In the genomic region with DNA sequence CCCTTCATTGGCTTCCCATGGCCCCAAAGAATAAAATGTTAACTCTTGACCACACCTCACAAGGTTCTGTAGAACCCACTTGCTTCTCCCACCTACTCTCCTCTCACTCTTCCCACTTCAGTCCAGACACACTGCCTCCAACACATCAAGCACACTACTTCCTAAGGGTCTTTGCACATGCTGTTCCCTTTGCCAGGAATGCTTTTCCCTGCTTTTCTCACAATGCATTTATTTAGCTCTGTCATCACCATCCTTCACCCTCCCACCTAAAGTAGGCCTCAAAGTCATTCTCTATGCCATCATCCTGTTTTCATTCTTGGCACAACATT, we compare ENCODE assay signal across 29 cellular contexts. TPM values are rescaled to one million over a fixed set of nuclear protein-coding genes. Genes with fewer than 3 reads are reported as not detected.
DNase-seq lines count a peak whose midpoint lies in the region; ATAC-seq, FAIRE-seq and TF ChIP-seq lines count a peak whose summit lies in the region.
"Had no signal": no experiment of that assay in that cellular context is flagged by ENCODE, and none has a peak within 500 bp of the region (broad histone marks: within the 10 kb centered on the region; RNA-seq: fewer than 3 reads in every experiment).

No MANE protein-coding gene starts in this region.

- H3K27me3 ChIP-seq in right cardiac atrium (ENCODE audit: control insufficient read depth, insufficient read depth) = no peaks in the 10 kb centered on the region
- peaks cover 18% of the 10 kb centered on the region for H3K27me3 ChIP-seq in bronchial epithelial cell (ENCODE audit: control insufficient read depth, insufficient read depth, low read length)
- H3K27me3 ChIP-seq in HAP-1 (ENCODE audit: low read depth) = no peaks in the 10 kb centered on the region
- H3K27me3 ChIP-seq: BLaER1 had no signal

- no peaks in the 10 kb centered on the region for H3K9me3 Mint-ChIP-seq in mesothelial cell of epicardium
- H3K9me3 Mint-ChIP-seq: CD4-positive, alpha-beta memory T cell had no signal

- peak overlapping the region; percentile 95 for H3K27ac Mint-ChIP-seq in mesothelial cell of epicardium

- intact Hi-C loops in cardiac septum (cut with DNase I) (no loop called here), right cardiac atrium (cut with DNase I) (no loop called here), posterior vena cava (cut with DNase I) (no loop called here)

- peak; percentile 90 for FAIRE-seq in bronchial epithelial cell (lab: Jason Lieb, UNC)
- FAIRE-seq: A204.1, G401.6, GM12878 had no signal

- no peak for TF ChIP-seq CTCF in bronchial epithelial cell (IDR thresholded peaks at IDR 0.05; ENCODE audit: insufficient read depth, low read length, severe bottlenecking)
- no peak for TF ChIP-seq CTCF in mesothelial cell of epicardium (IDR thresholded peaks at IDR 0.05; ENCODE audit: unreplicated experiment)

- no peaks in the 10 kb centered on the region for H3K36me3 ChIP-seq in bronchial epithelial cell (ENCODE audit: control insufficient read depth, insufficient read depth, low read length)
- H3K36me3 ChIP-seq in HAP-1 (replicated peaks) = 0 out of 2 replicates have a peak, but pooled peaks cover 4% of the 10 kb centered on the region

- ATAC-seq in right cardiac atrium (no peak), HG02885 (IDR thresholded peaks at IDR 0.05; ENCODE audit: poor library complexity, unreplicated experiment) (no peak)
- ATAC-seq: GM12878 had no signal

- in situ Hi-C loops in HAP-1 (cut with MboI; ENCODE audit: low sequenced_read_pairs) = no loop called here

- peaks cover 27% of the 10 kb centered on the region for H3K27me3 Mint-ChIP-seq in mesothelial cell of epicardium (ENCODE audit: low read depth)
- H3K27me3 Mint-ChIP-seq: CD4-positive, alpha-beta memory T cell had no signal

- peaks cover 54% of the 10 kb centered on the region for H3K4me1 Mint-ChIP-seq in mesothelial cell of epicardium

- no peaks in the 10 kb centered on the region for H3K36me3 Mint-ChIP-seq in mesothelial cell of epicardium

- H3K9me3 ChIP-seq in right cardiac atrium (ENCODE audit: control insufficient read depth, low read length) (no peaks in the 10 kb centered on the region), HAP-1 (no peaks in the 10 kb centered on the region)
- H3K9me3 ChIP-seq: BLaER1 had no signal

- DNase-seq in cardiac septum (ENCODE audit: low spot score) (peak; percentile 5), right cardiac atrium (no peak), bronchial epithelial cell (ENCODE audit: low read depth) (no peak), mesothelial cell of epicardium (ENCODE audit: low spot score in 2 of 2, unreplicated experiment in 2 of 2) (no peak), HAP-1 (ENCODE audit: low spot score in 2 of 2) (no peak), posterior vena cava (ENCODE audit: low spot score) (no peak)
- DNase-seq: CD4-positive, alpha-beta memory T cell; COR-L47; GOT3; Karpas-422; NCI-H1092; NCI-H1436; NCI-H187; NCI-H2081 treated with DMSO at 0.1 percent for 48 hours; NCI-H2171; NCI-H226; NCI-H510A; NCI-H69; SHP77 treated with DMSO at 0.1 percent for 48 hours had no signal

- no peaks in the 10 kb centered on the region for H3K4me1 ChIP-seq in right cardiac atrium (ENCODE audit: control insufficient read depth, insufficient read depth, low read length)
- H3K4me1 ChIP-seq in HAP-1 = no peaks in the 10 kb centered on the region

- H3K4me3 ChIP-seq in right cardiac atrium (ENCODE audit: low read length) = no peak overlapping the region
- H3K4me3 ChIP-seq in bronchial epithelial cell (ENCODE audit: low read depth, low read length) = no peak overlapping the region
- no peak overlapping the region for H3K4me3 ChIP-seq in HAP-1
- H3K4me3 ChIP-seq: BLaER1, GM12878, SK-N-MC had no signal

- no peak overlapping the region for H3K27ac ChIP-seq in right cardiac atrium (ENCODE audit: low read length)
- H3K27ac ChIP-seq: BLaER1, RWPE1, SK-N-MC had no signal

- H3K4me3 Mint-ChIP-seq in mesothelial cell of epicardium = no peak overlapping the region
- H3K4me3 Mint-ChIP-seq: CD4-positive, alpha-beta memory T cell had no signal

RNA-seq across cellular contexts. Expression of gene IFNL1, which starts 7.9 kb away (rescaled TPM):
- not detected for total RNA-seq in cardiac septum
- not detected for total RNA-seq in right cardiac atrium
- polyA plus RNA-seq in right cardiac atrium = not detected
- not detected in 2 replicates for total RNA-seq in bronchial epithelial cell
- not detected in 3 replicates for total RNA-seq in mesothelial cell of epicardium
- total RNA-seq in posterior vena cava = not detected
- total RNA-seq: CD4-positive, alpha-beta memory T cell; GM12878; HT-29; OCI-LY7 had no signal
- polyA plus RNA-seq: AG04450, GM12878 had no signal

RNA-seq across cellular contexts. Expression of gene LRFN1, which starts 16.5 kb away (rescaled TPM):
- total RNA-seq in cardiac septum (0.27 TPM), right cardiac atrium (under 1 TPM; 0.33 to 0.96 (median 0.86) TPM), bronchial epithelial cell (under 0.01 TPM in 2 replicates), mesothelial cell of epicardium (19.1 to 20.6 TPM (median 20.4 TPM) in 3 replicates), posterior vena cava (under 1 TPM; 0.29 to 0.32 TPM)
- polyA plus RNA-seq in right cardiac atrium = 0.63 TPM

RNA-seq across cellular contexts. Expression of gene GMFG, which starts 31.7 kb away (rescaled TPM):
- total RNA-seq in cardiac septum (17.5 TPM), right cardiac atrium (10 to 100 TPM; 14.4 to 20.4 (median 17.9) TPM), bronchial epithelial cell (not detected in 2 replicates), mesothelial cell of epicardium (not detected in 3 replicates), posterior vena cava (10 to 100 TPM; 35.0 to 48.4 TPM)
- 20.2 TPM for polyA plus RNA-seq in right cardiac atrium
- total RNA-seq: HT-29 had no signal

RNA-seq across cellular contexts. Expression of gene IFNL2, which starts 36.0 kb away (rescaled TPM):
- total RNA-seq in cardiac septum (not detected), right cardiac atrium (not detected), bronchial epithelial cell (not detected in 2 replicates), mesothelial cell of epicardium (not detected in 3 replicates), posterior vena cava (not detected)
- not detected for polyA plus RNA-seq in right cardiac atrium
- total RNA-seq: CD4-positive, alpha-beta memory T cell; GM12878; HT-29; OCI-LY7 had no signal
- polyA plus RNA-seq: AG04450; CD4-positive, alpha-beta memory T cell had no signal

RNA-seq across cellular contexts. Expression of gene SAMD4B, which starts 38.1 kb away (rescaled TPM):
- 65.8 TPM for total RNA-seq in cardiac septum
- total RNA-seq in right cardiac atrium = 10 to 100 TPM; 43.2 to 85.3 (median 55.1) TPM
- polyA plus RNA-seq in right cardiac atrium = 71.5 TPM
- 19.2 and 38.7 TPM in 2 replicates for total RNA-seq in bronchial epithelial cell
- total RNA-seq in mesothelial cell of epicardium = 128 to 143 TPM (median 133 TPM) in 3 replicates
- 100 to 1,000 TPM in 1 of 2 donors, 10 to 100 TPM in 1; 74.5 to 119 TPM for total RNA-seq in posterior vena cava

Comparison
In these comparisons a context has a peak if more than half of its experiments do, and no peak if none do; other contexts are left out.
1. RNA of gene LRFN1, which starts 16.5 kb away (total RNA-seq): 19.1 to 20.6 TPM in mesothelial cell of epicardium; 0.33 to 0.96 TPM in right cardiac atrium, 0.29 to 0.32 TPM in posterior vena cava, 0.27 TPM in cardiac septum (single experiment) and under 0.01 TPM in bronchial epithelial cell; every median in the first group is over 10 times any median in the second.
2. RNA of gene GMFG, which starts 31.7 kb away (total RNA-seq): 35.0 to 48.4 TPM in posterior vena cava, 14.4 to 20.4 TPM in right cardiac atrium and 17.5 TPM in cardiac septum (single experiment); not detected in mesothelial cell of epicardium and not detected in bronchial epithelial cell; every median in the first group is over 10 times any median in the second.